Comparison of ENCODE assay signal across 25 cellular contexts in genomic region chr3:182708810-182709209, GRCh38.
"Had no signal": no experiment of that assay in that cellular context is flagged by ENCODE, and none has a peak within 500 bp of the region (broad histone marks: within the 10 kb centered on the region; RNA-seq: fewer than 3 reads in every experiment).

No MANE protein-coding gene starts in this region.

- H3K9me3 ChIP-seq: left ventricle myocardium inferior, neutrophil, right atrium auricular region, right lobe of liver, tibial nerve, uterus had no signal

- H3K36me3 ChIP-seq: left ventricle myocardium inferior, neutrophil, right atrium auricular region, right lobe of liver, tibial nerve, uterus had no signal

- H3K4me3 ChIP-seq: left ventricle myocardium inferior, lung, right atrium auricular region, right lobe of liver, smooth muscle cell, tibial nerve, uterus had no signal

- H3K4me2 ChIP-seq: smooth muscle cell had no signal

- H3K27ac Mint-ChIP-seq: immature natural killer cell; memory B cell; naive thymus-derived CD8-positive, alpha-beta T cell; nephron; progenitor cell of endocrine pancreas; stimulated activated memory B cell treated with anti-CD40 and anti-IgM and Interleukin-4, amounts not matched to agents 10 μg/mL and 1 μg/mL and 100 μg/mL, for 72 hours; type B pancreatic cell had no signal

- H3K27me3 ChIP-seq: neutrophil, right atrium auricular region, right lobe of liver, tibial nerve, uterus had no signal

- H3K27me3 Mint-ChIP-seq: type B pancreatic cell had no signal

- H3K4me1 Mint-ChIP-seq: immature natural killer cell; nephron; neural crest cell; stimulated activated memory B cell treated with anti-CD40 and anti-IgM and Interleukin-4, amounts not matched to agents 10 μg/mL and 1 μg/mL and 100 μg/mL, for 72 hours had no signal

- H3K4me1 ChIP-seq: left ventricle myocardium inferior, right atrium auricular region, tibial nerve, uterus had no signal

- ATAC-seq: naive thymus-derived CD8-positive, alpha-beta T cell; right lobe of liver; stimulated activated memory B cell treated with anti-CD40 and anti-IgM and Interleukin-4, amounts not matched to agents 10 μg/mL and 1 μg/mL and 100 μg/mL, for 72 hours; stimulated activated naive CD8-positive, alpha-beta T cell treated with anti-CD3 and anti-CD28 coated beads, Interleukin-15, amount 100 ng/mL, for 72 hours had no signal

- H3K36me3 Mint-ChIP-seq: immature natural killer cell; memory B cell; naive thymus-derived CD8-positive, alpha-beta T cell; stimulated activated memory B cell treated with anti-CD40 and anti-IgM and Interleukin-4, amounts not matched to agents 10 μg/mL and 1 μg/mL and 100 μg/mL, for 72 hours; type B pancreatic cell had no signal

- H3K27ac ChIP-seq: left ventricle myocardium inferior, neutrophil, right atrium auricular region, right lobe of liver, tibial nerve, uterus had no signal

- H3K4me3 Mint-ChIP-seq: immature natural killer cell; memory B cell; naive thymus-derived CD8-positive, alpha-beta T cell; nephron; neural crest cell; stimulated activated memory B cell treated with anti-CD40 and anti-IgM and Interleukin-4, amounts not matched to agents 10 μg/mL and 1 μg/mL and 100 μg/mL, for 72 hours; stimulated activated naive CD8-positive, alpha-beta T cell treated with anti-CD3 and anti-CD28 coated beads, Interleukin-15, amount 100 ng/mL, for 72 hours; type B pancreatic cell had no signal

- DNase-seq: hypothalamus; immature natural killer cell; left ventricle myocardium inferior; naive thymus-derived CD8-positive, alpha-beta T cell; occipital lobe; right lobe of liver; stimulated activated CD4-positive, alpha-beta T cell treated with anti-CD3 and anti-CD28 coated beads, Interleukin-1b, Interleukin-23, amount 100 ng/mL, for 48 hours; stimulated activated CD4-positive, alpha-beta T cell treated with anti-CD3 and anti-CD28 coated beads, Interleukin-2, amount 100 ng/mL, for 48 hours; stimulated activated CD4-positive, alpha-beta T cell treated with anti-CD3 and anti-CD28 coated beads, Interleukin-4, amount 100 ng/mL, for 4 hours; stimulated activated CD8-positive, alpha-beta memory T cell treated with anti-CD3 and anti-CD28 coated beads, Interleukin-4, amount 100 ng/mL, for 48 hours; stimulated activated naive CD4-positive, alpha-beta T cell treated with Interleukin-2 at 50 U/mL for 16 hours; stimulated activated naive CD8-positive, alpha-beta T cell treated with anti-CD3 and anti-CD28 coated beads, Interleukin-15, amount 100 ng/mL, for 72 hours; substantia nigra; uterus had no signal

- H3K9me3 Mint-ChIP-seq: immature natural killer cell; memory B cell; naive thymus-derived CD8-positive, alpha-beta T cell; nephron; neural crest cell; stimulated activated memory B cell treated with anti-CD40 and anti-IgM and Interleukin-4, amounts not matched to agents 10 μg/mL and 1 μg/mL and 100 μg/mL, for 72 hours; stimulated activated naive CD8-positive, alpha-beta T cell treated with anti-CD3 and anti-CD28 coated beads, Interleukin-15, amount 100 ng/mL, for 72 hours; type B pancreatic cell had no signal
